12 cellular contexts compared by ENCODE assay signal in genomic region chr15:45314960-45315359, GRCh38.
DNase-seq lines count a peak whose midpoint lies in the region; FAIRE-seq and TF ChIP-seq lines count a peak whose summit lies in the region.
"Had no signal": no experiment of that assay in that cellular context is flagged by ENCODE, and none has a peak within 500 bp of the region (broad histone marks: within the 10 kb centered on the region; RNA-seq: fewer than 3 reads in every experiment).

No MANE protein-coding gene starts in this region.

- CTCF ChIA-PET in Calu3 (lab: Charles Lee) = no interaction called here

- BruUV-seq in Calu3 (replicated peaks; lab: Mats Ljungman, UMichigan) = no TSS peak

- no peak overlapping the region for H3K9ac ChIP-seq in neuronal stem cell (ENCODE audit: low read depth, low read length, poor library complexity)
- H3K9ac ChIP-seq: SK-N-SH had no signal

- H3K36me3 ChIP-seq in neuronal stem cell (replicated peaks in 1 of 2; ENCODE audit: control insufficient read depth in 2 of 2, insufficient read depth in 2 of 2, low read length in 2 of 2) (no peaks in the 10 kb centered on the region), small intestine (ENCODE audit: control insufficient read depth in 2 of 2, insufficient read depth in 2 of 2, low read length in 2 of 2) (no peaks in the 10 kb centered on the region)

- WGBS in neuronal stem cell (ENCODE audit: extremely low coverage in 2 of 2, insufficient read length in 2 of 2, insufficient replicate concordance in 1 of 2), 2 donors = no CpG with 5 or more reads among the region's 13 CpGs
- 82 to 92% (median 82%) methylated on average over 13 of the region's 13 CpGs for WGBS in small intestine, 3 donors

- H3K4me3 ChIP-seq in epithelial cell of esophagus (ENCODE audit: low read length) (no peak overlapping the region), neuronal stem cell (ENCODE audit: low read length in 2 of 2) (no peak overlapping the region), small intestine (ENCODE audit: low read depth in 1 of 2, low read length in 2 of 2) (no peak overlapping the region)
- H3K4me3 ChIP-seq: mucosa of descending colon had no signal

- TF ChIP-seq CTCF in epithelial cell of esophagus (IDR thresholded peaks at IDR 0.05; ENCODE audit: insufficient read depth, low read depth, low read length, missing control alignments) (no peak), Calu3 (IDR thresholded peaks at IDR 0.05; ENCODE audit: unreplicated experiment) (no peak)

- H3K4me3 Mint-ChIP-seq in Calu3 (ENCODE audit: low read depth, unreplicated experiment) = no peak overlapping the region

- DNase-seq in G401 (ENCODE audit: low spot score) = peak; percentile 47
- DNase-seq in NOMO-1 (lab: John Stamatoyannopoulos, UW; ENCODE audit: unreplicated experiment in 2 of 2) = peak; percentile 23 to 41
- DNase-seq in epithelial cell of esophagus (ENCODE audit: low read depth) = peak; percentile 30
- no peak for DNase-seq in neuronal stem cell (ENCODE audit: low spot score)
- DNase-seq in AG08395 (ENCODE audit: low spot score) = no peak
- no peak for DNase-seq in Calu3
- DNase-seq in NCI-H1694 (lab: John Stamatoyannopoulos, UW) = no peak
- DNase-seq in small intestine = no peak
- DNase-seq: DND-41; SK-N-SH; stimulated activated CD4-positive, alpha-beta T cell treated with anti-CD3 and anti-CD28 coated beads, Interleukin-1b, Interleukin-23, amount 100 ng/mL, for 48 hours had no signal

- intact Hi-C loops in Calu3 (cut with micrococcal nuclease; ENCODE audit: unreplicated experiment) = no loop called here

- H3K4ac ChIP-seq in neuronal stem cell (ENCODE audit: low read length) = no peak overlapping the region

- no peaks in the 10 kb centered on the region for H3K36me3 Mint-ChIP-seq in Calu3 (ENCODE audit: insufficient read depth, unreplicated experiment)

- H3K14ac ChIP-seq in neuronal stem cell (ENCODE audit: low read length) = no peak overlapping the region

- no peak overlapping the region for H2BK120ac ChIP-seq in neuronal stem cell (ENCODE audit: low read depth, low read length)

- no peaks in the 10 kb centered on the region for H3K79me1 ChIP-seq in neuronal stem cell (ENCODE audit: low read depth, low read length)

- H3K4me1 ChIP-seq in neuronal stem cell (ENCODE audit: control insufficient read depth in 2 of 2, insufficient read depth in 1 of 2, low read depth in 1 of 2, low read length in 2 of 2) = no peaks in the 10 kb centered on the region
- no peaks in the 10 kb centered on the region for H3K4me1 ChIP-seq in small intestine (ENCODE audit: control insufficient read depth in 2 of 2, insufficient read depth in 1 of 2, low read depth in 1 of 2, low read length in 1 of 2)

- no peak overlapping the region for H3K18ac ChIP-seq in neuronal stem cell (ENCODE audit: low read length)

- no peaks in the 10 kb centered on the region for H3K9me3 Mint-ChIP-seq in Calu3 (ENCODE audit: low read depth, unreplicated experiment)

- H2BK5ac ChIP-seq in neuronal stem cell (ENCODE audit: low read length) = no peak overlapping the region

- H3K27me3 ChIP-seq in neuronal stem cell (ENCODE audit: control insufficient read depth in 3 of 3, insufficient read depth in 3 of 3, low read depth in 1 of 3, low read length in 3 of 3) = no peaks in the 10 kb centered on the region
- no peaks in the 10 kb centered on the region for H3K27me3 ChIP-seq in small intestine (ENCODE audit: control insufficient read depth in 2 of 2, insufficient read depth in 2 of 2, low read length in 2 of 2)

- no peak overlapping the region for H3K23ac ChIP-seq in neuronal stem cell (ENCODE audit: low read depth, low read length, poor library complexity)

- H2BK15ac ChIP-seq in neuronal stem cell (ENCODE audit: low read length) = no peak overlapping the region

- H4K8ac ChIP-seq in neuronal stem cell (ENCODE audit: low read depth, low read length) = no peak overlapping the region

- H3K27ac ChIP-seq in neuronal stem cell (replicated peaks; ENCODE audit: low read length) (no peak overlapping the region), small intestine (ENCODE audit: low read depth in 1 of 2, low read length in 1 of 2) (no peak overlapping the region)

- no peak overlapping the region for H3K4me2 ChIP-seq in neuronal stem cell (ENCODE audit: insufficient read depth, low read length, poor library complexity, severe bottlenecking)
- H3K4me2 ChIP-seq: SK-N-SH had no signal

- H3K27ac Mint-ChIP-seq in Calu3 (ENCODE audit: unreplicated experiment) = no peak overlapping the region

- no peak overlapping the region for H2AK5ac ChIP-seq in neuronal stem cell (ENCODE audit: low read depth, low read length)

- H2AFZ ChIP-seq in neuronal stem cell (ENCODE audit: low read length) = peak overlapping the region; percentile 86

- H4K91ac ChIP-seq in neuronal stem cell (ENCODE audit: low read depth, low read length, poor library complexity) = no peak overlapping the region

- H3K9me3 ChIP-seq in neuronal stem cell (replicated peaks in 1 of 2; ENCODE audit: control insufficient read depth in 2 of 2, insufficient read depth in 1 of 2, low read depth in 1 of 2, low read length in 2 of 2) (no peaks in the 10 kb centered on the region), small intestine (ENCODE audit: control insufficient read depth, low read depth) (no peaks in the 10 kb centered on the region)
- H3K9me3 ChIP-seq: mucosa of descending colon, SK-N-SH had no signal

- no peak overlapping the region for H2BK12ac ChIP-seq in neuronal stem cell (ENCODE audit: low read length)

- peaks cover 10% of the 10 kb centered on the region for H3K4me1 Mint-ChIP-seq in Calu3 (ENCODE audit: low read depth, unreplicated experiment)

- no peaks in the 10 kb centered on the region for H3K27me3 Mint-ChIP-seq in Calu3 (ENCODE audit: unreplicated experiment)

- in situ Hi-C loops in G401 (cut with HindIII; ENCODE audit: low sequenced_read_pairs) = no loop called here

- FAIRE-seq in small intestine (lab: Jason Lieb, UNC) = no peak

Comparison
In these comparisons a context has a peak if more than half of its experiments do, and no peak if none do; other contexts are left out.
1. DNase-seq: peak in G401 (single experiment), NOMO-1 (2 of 2) and epithelial cell of esophagus (single experiment); none in neuronal stem cell (single experiment), AG08395 (single experiment), Calu3 (single experiment), NCI-H1694 (single experiment) and small intestine (single experiment).